8 cellular contexts compared by ENCODE assay signal in the genomic region with DNA sequence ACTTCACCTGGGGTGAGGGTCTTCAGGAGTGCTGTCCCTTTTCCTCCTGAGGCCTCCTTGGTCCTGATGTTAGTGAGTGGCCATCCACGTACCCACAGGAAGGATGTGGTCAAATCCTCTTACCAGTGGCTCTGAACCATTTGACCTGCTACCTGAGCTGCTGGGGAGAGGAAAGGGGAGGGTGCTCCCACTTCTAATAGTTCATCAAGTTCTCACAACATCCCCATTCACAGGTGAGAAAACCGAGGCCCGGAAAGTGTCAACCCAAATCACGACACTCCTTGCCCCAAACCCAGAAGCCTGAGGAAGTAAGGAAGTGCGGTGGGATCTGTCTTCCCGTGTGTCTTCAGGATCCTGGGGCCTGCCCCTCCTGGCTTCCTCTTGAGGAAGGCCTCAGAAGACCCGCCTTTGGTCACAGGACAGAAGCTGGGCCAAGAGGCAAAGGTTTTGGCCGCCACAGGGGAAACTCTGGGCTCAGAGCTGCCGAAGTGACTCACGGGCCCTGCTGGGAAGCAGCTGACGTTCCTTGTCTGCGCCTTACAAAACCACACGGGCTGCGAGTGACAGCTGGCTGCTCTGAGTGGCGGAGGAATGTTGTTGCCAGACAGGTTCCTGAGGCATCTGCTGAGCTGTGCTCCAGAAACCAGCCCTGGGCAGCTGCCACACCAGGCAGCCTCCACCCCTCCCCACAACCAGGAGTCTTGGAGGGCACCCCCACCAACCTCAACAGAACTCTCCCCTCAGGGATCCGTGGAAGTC. TPM values are rescaled to one million over a fixed set of nuclear protein-coding genes. Genes with fewer than 3 reads are reported as not detected.
DNase-seq lines count a peak whose midpoint lies in the region; ATAC-seq and TF ChIP-seq lines count a peak whose summit lies in the region.

No MANE protein-coding gene starts in this region.

- DNase-seq in AG04449 (ENCODE audit: low read depth, low spot score) (peak; percentile 82), MM.1S (peak; percentile 92), epithelial cell of esophagus (ENCODE audit: low read depth) (peak; percentile 99), tibial artery (peak; percentile 93 to 96)
- peak; percentile 78 for DNase-seq in activated CD4-positive, alpha-beta T cell treated with anti-CD3 and anti-CD28 coated beads, Interleukin-2, amount 10 ng/mL, durations not matched to agents 24 days and 14 days

- H3K79me2 ChIP-seq in MM.1S (ENCODE audit: low read length), result no peaks in the 10 kb centered on the region

- H3K4me1 Mint-ChIP-seq in activated CD4-positive, alpha-beta T cell treated with anti-CD3 and anti-CD28 coated beads, Interleukin-2, amount 10 ng/mL, durations not matched to agents 24 days and 14 days, result peaks cover 12% of the 10 kb centered on the region

- peak overlapping the region; percentile 91 for H3K27ac ChIP-seq in MM.1S (ENCODE audit: low read length)
- peak overlapping the region; percentile 38 to 48 for H3K27ac ChIP-seq in mucosa of rectum (ENCODE audit: low read depth in 2 of 2, low read length in 2 of 2)
- peak overlapping the region; percentile 71 to 75 for H3K27ac ChIP-seq in tibial artery

- H3K36me3 Mint-ChIP-seq in activated CD4-positive, alpha-beta T cell treated with anti-CD3 and anti-CD28 coated beads, Interleukin-2, amount 10 ng/mL, durations not matched to agents 24 days and 14 days (ENCODE audit: low read depth), result no peaks in the 10 kb centered on the region

- intact Hi-C loops in activated CD4-positive, alpha-beta T cell treated with anti-CD3 and anti-CD28 coated beads, Interleukin-2, amount 10 ng/mL, durations not matched to agents 24 days and 14 days (cut with micrococcal nuclease), result no loop called here
- intact Hi-C loops in tibial artery (cut with DNase I; ENCODE audit: low total_unique reads), result no loop called here

- no peaks in the 10 kb centered on the region for H3K9me3 Mint-ChIP-seq in activated CD4-positive, alpha-beta T cell treated with anti-CD3 and anti-CD28 coated beads, Interleukin-2, amount 10 ng/mL, durations not matched to agents 24 days and 14 days

- H2AFZ ChIP-seq in MM.1S (ENCODE audit: low read length), result peak overlapping the region; percentile 47

- peak; percentile 47 for ATAC-seq in GM18870 (IDR thresholded peaks at IDR 0.05; ENCODE audit: unreplicated experiment)
- ATAC-seq in GM19467 (IDR thresholded peaks at IDR 0.05; ENCODE audit: unreplicated experiment), result no peak

- no peak overlapping the region for H3K4me3 ChIP-seq in AG04449 (ENCODE audit: low read depth, low read length)
- peak overlapping the region; percentile 13; the same call in 1 of the 2 replicates for H3K4me3 ChIP-seq in MM.1S (ENCODE audit: low read length)
- H3K4me3 ChIP-seq in epithelial cell of esophagus (ENCODE audit: low read length), result no peak overlapping the region
- H3K4me3 ChIP-seq in mucosa of rectum (ENCODE audit: low read length in 2 of 2), result no peak overlapping the region
- no peak overlapping the region for H3K4me3 ChIP-seq in tibial artery

- peak overlapping the region; percentile 68 for H3K4me2 ChIP-seq in MM.1S (ENCODE audit: low read depth, low read length)

- H3K27me3 Mint-ChIP-seq in activated CD4-positive, alpha-beta T cell treated with anti-CD3 and anti-CD28 coated beads, Interleukin-2, amount 10 ng/mL, durations not matched to agents 24 days and 14 days, result peaks cover 5% of the 10 kb centered on the region

- no peaks in the 10 kb centered on the region for H3K27me3 ChIP-seq in MM.1S (replicated peaks; ENCODE audit: insufficient read depth, low read length)
- H3K27me3 ChIP-seq in mucosa of rectum (ENCODE audit: control insufficient read depth in 2 of 2, insufficient read depth in 2 of 2, low read length in 2 of 2), result no peaks in the 10 kb centered on the region
- H3K27me3 ChIP-seq in tibial artery, result no peaks in the 10 kb centered on the region

- H3K4me1 ChIP-seq in MM.1S (ENCODE audit: low read length), result peaks cover 28% of the 10 kb centered on the region
- peaks cover 12 to 13% of the 10 kb centered on the region in 2 donors for H3K4me1 ChIP-seq in mucosa of rectum (ENCODE audit: control insufficient read depth in 2 of 2, insufficient read depth in 2 of 2, low read length in 2 of 2)
- peaks cover 0 to 17% (median 9%) of the 10 kb centered on the region in 4 donors for H3K4me1 ChIP-seq in tibial artery

- H4K20me1 ChIP-seq in MM.1S (ENCODE audit: insufficient read depth, low read length), result no peaks in the 10 kb centered on the region

- no peaks in the 10 kb centered on the region for H3K36me3 ChIP-seq in MM.1S (replicated peaks; ENCODE audit: insufficient read depth, low read length)
- H3K36me3 ChIP-seq in mucosa of rectum (ENCODE audit: control insufficient read depth in 2 of 2, insufficient read depth in 2 of 2, low read length in 2 of 2), result no peaks in the 10 kb centered on the region
- H3K36me3 ChIP-seq in tibial artery, result no peaks in the 10 kb centered on the region

- peak overlapping the region; percentile 58 for H3K27ac Mint-ChIP-seq in activated CD4-positive, alpha-beta T cell treated with anti-CD3 and anti-CD28 coated beads, Interleukin-2, amount 10 ng/mL, durations not matched to agents 24 days and 14 days

- H3K9ac ChIP-seq in MM.1S (ENCODE audit: low read length), result peak overlapping the region; percentile 64
- peak overlapping the region in 1 of 2 donors; percentile 15 for H3K9ac ChIP-seq in mucosa of rectum (ENCODE audit: low read depth in 1 of 2, low read length in 2 of 2)

- no peaks in the 10 kb centered on the region for H3K9me2 ChIP-seq in MM.1S (replicated peaks; ENCODE audit: insufficient read depth, low read length)

- H3K9me3 ChIP-seq in MM.1S (replicated peaks; ENCODE audit: insufficient read depth, low read length) (no peaks in the 10 kb centered on the region), mucosa of rectum (ENCODE audit: control insufficient read depth in 2 of 2, low read length in 2 of 2) (no peaks in the 10 kb centered on the region), tibial artery (no peaks in the 10 kb centered on the region)

- TF ChIP-seq CTCF in AG04449 (IDR thresholded peaks at IDR 0.05; ENCODE audit: insufficient read depth, low read length, missing control alignments) (no peak), MM.1S (IDR thresholded peaks at IDR 0.05; ENCODE audit: low read length) (no peak), epithelial cell of esophagus (IDR thresholded peaks at IDR 0.05; ENCODE audit: insufficient read depth, low read depth, low read length, missing control alignments) (no peak), tibial artery (IDR thresholded peaks at IDR 0.05) (no peak)

- POLR2A ChIA-PET in AG04449 (lab: Yijun Ruan, JAX), result interaction anchor here (0.6 to 0.9 kb wide), 2 partner anchors 10 to 27 kb away, joined by 3 read pairs; no protein-coding TSS in a partner anchor

- H3F3A ChIP-seq in MM.1S (ENCODE audit: insufficient read depth, low read length), result peaks cover 21% of the 10 kb centered on the region

- H3K4me3 Mint-ChIP-seq in activated CD4-positive, alpha-beta T cell treated with anti-CD3 and anti-CD28 coated beads, Interleukin-2, amount 10 ng/mL, durations not matched to agents 24 days and 14 days, result no peak overlapping the region

- CTCF ChIA-PET in AG04449 (lab: Yijun Ruan, JAX), result interaction anchor here (0.9 to 1.6 kb wide), 3 partner anchors 13 to 23 kb away, joined by 3 to 4 read pairs (median 3); no protein-coding TSS in a partner anchor

RNA-seq across cellular contexts. Expression of a gene that starts 13.9 kb away (rescaled TPM):
- total RNA-seq in activated CD4-positive, alpha-beta T cell treated with anti-CD3 and anti-CD28 coated beads, Interleukin-2, amount 10 ng/mL, durations not matched to agents 24 days and 14 days, result 0.58 and 1.7 TPM in 2 replicates
